ENCODE assay signal across 20 cellular contexts in genomic region chr2:7861910-7862702, GRCh38.
"Had no signal": no experiment of that assay in that cellular context is flagged by ENCODE, and none has a peak within 500 bp of the region (broad histone marks: within the 10 kb centered on the region; RNA-seq: fewer than 3 reads in every experiment).

No MANE protein-coding gene starts in this region.

- H3K27me3 Mint-ChIP-seq: activated CD4-positive, alpha-beta T cell treated with anti-CD3 and anti-CD28 coated beads, Interleukin-2, amount 10 ng/mL, durations not matched to agents 7 days and 5 days; activated naive CD4-positive, alpha-beta T cell treated with anti-CD3 and anti-CD28 coated beads, Interleukin-2, amount 10 ng/mL, durations not matched to agents 7 days and 5 days; activated naive CD8-positive, alpha-beta T cell treated with anti-CD3 and anti-CD28 coated beads for 36 hours; T-helper 17 cell had no signal

- ATAC-seq: activated T-cell treated with anti-CD3 and anti-CD28 coated beads, Interleukin-2, amount 50 U/mL, for 72 hours; T-helper 17 cell had no signal

- H3K9me3 Mint-ChIP-seq: activated B cell treated with CpG ODN at 0.5 μM for 24 hours; activated naive CD4-positive, alpha-beta T cell treated with anti-CD3 and anti-CD28 coated beads, Interleukin-2, amount 10 ng/mL, durations not matched to agents 7 days and 5 days; activated naive CD8-positive, alpha-beta T cell treated with anti-CD3 and anti-CD28 coated beads for 36 hours had no signal

- H3K4me3 Mint-ChIP-seq: activated B cell treated with CpG ODN at 0.5 μM for 24 hours; activated CD4-positive, alpha-beta memory T cell treated with anti-CD3 and anti-CD28 coated beads, Interleukin-2, amount 10 ng/mL, durations not matched to agents 7 days and 5 days; activated CD4-positive, alpha-beta T cell treated with anti-CD3 and anti-CD28 coated beads, Interleukin-2, amount 10 ng/mL, durations not matched to agents 7 days and 5 days; activated naive CD4-positive, alpha-beta T cell treated with anti-CD3 and anti-CD28 coated beads, Interleukin-2, amount 10 ng/mL, durations not matched to agents 7 days and 5 days; activated naive CD8-positive, alpha-beta T cell treated with anti-CD3 and anti-CD28 coated beads for 36 hours; activated T-cell treated with anti-CD3 and anti-CD28 coated beads, Interleukin-2, amount 50 U/mL, for 72 hours; T-helper 17 cell had no signal

- H3K36me3 ChIP-seq: Peyer's patch had no signal

- H3K9me3 ChIP-seq: Peyer's patch had no signal

- H3K4me1 ChIP-seq: Peyer's patch had no signal

- H3K4me3 ChIP-seq: Peyer's patch had no signal

- H3K27ac Mint-ChIP-seq: activated B cell treated with CpG ODN at 0.5 μM for 24 hours; activated CD4-positive, alpha-beta memory T cell treated with anti-CD3 and anti-CD28 coated beads, Interleukin-2, amount 10 ng/mL, durations not matched to agents 7 days and 5 days; activated CD4-positive, alpha-beta T cell treated with anti-CD3 and anti-CD28 coated beads, Interleukin-2, amount 10 ng/mL, durations not matched to agents 7 days and 5 days; activated naive CD4-positive, alpha-beta T cell treated with anti-CD3 and anti-CD28 coated beads, Interleukin-2, amount 10 ng/mL, durations not matched to agents 7 days and 5 days; activated naive CD8-positive, alpha-beta T cell treated with anti-CD3 and anti-CD28 coated beads for 36 hours; activated T-cell treated with anti-CD3 and anti-CD28 coated beads, Interleukin-2, amount 50 U/mL, for 72 hours; activated T-helper 2 cell treated with anti-CD3 and anti-CD28 coated beads, Interferon-gamma antibody, Interleukin-2, Interleukin-4, amounts not matched to agents 10 μg/mL and 5 μg/mL and 100 μg/mL, durations not matched to agents 14 hours and 24 hours and 36 hours; T-helper 17 cell had no signal

- H3K4me1 Mint-ChIP-seq: activated B cell treated with CpG ODN at 0.5 μM for 24 hours; activated CD4-positive, alpha-beta memory T cell treated with anti-CD3 and anti-CD28 coated beads, Interleukin-2, amount 10 ng/mL, durations not matched to agents 7 days and 5 days; activated naive CD4-positive, alpha-beta T cell treated with anti-CD3 and anti-CD28 coated beads, Interleukin-2, amount 10 ng/mL, durations not matched to agents 7 days and 5 days; activated naive CD8-positive, alpha-beta T cell treated with anti-CD3 and anti-CD28 coated beads for 36 hours; T-helper 17 cell had no signal

- H3K36me3 Mint-ChIP-seq: activated naive CD4-positive, alpha-beta T cell treated with anti-CD3 and anti-CD28 coated beads, Interleukin-2, amount 10 ng/mL, durations not matched to agents 7 days and 5 days; activated naive CD8-positive, alpha-beta T cell treated with anti-CD3 and anti-CD28 coated beads for 36 hours had no signal

- H3K27me3 ChIP-seq: Peyer's patch had no signal

- DNase-seq: activated B cell treated with CpG ODN at 0.5 μM for 24 hours; activated CD4-positive, alpha-beta memory T cell treated with anti-CD3 and anti-CD28 coated beads, Interleukin-2, amount 10 ng/mL, durations not matched to agents 7 days and 5 days; activated CD4-positive, alpha-beta T cell treated with anti-CD3 and anti-CD28 coated beads for 1 hour; activated CD4-positive, alpha-beta T cell treated with anti-CD3 and anti-CD28 coated beads, Interleukin-2, amount 10 ng/mL, durations not matched to agents 7 days and 5 days; activated gamma-delta T cell treated with Interleukin-2 at 50 U/mL for 16 hours; activated naive CD4-positive, alpha-beta T cell treated with anti-CD3 and anti-CD28 coated beads, Interleukin-2, amount 10 ng/mL, durations not matched to agents 7 days and 5 days; activated naive CD8-positive, alpha-beta T cell treated with anti-CD3 and anti-CD28 coated beads for 36 hours; activated T-cell treated with anti-CD3 and anti-CD28 coated beads for 4 hours; activated T-cell treated with anti-CD3 and anti-CD28 coated beads, Interleukin-2, amount 50 U/mL, for 72 hours; NCI-H1048; NCI-H146; NCI-H187 treated with DMSO at 0.1 percent for 48 hours; NCI-H2081 treated with DMSO at 0.1 percent for 48 hours; NCI-H446; NCI-H524; Peyer's patch; SHP77; T-helper 17 cell; T-helper 9 cell had no signal

- H3K27ac ChIP-seq: Peyer's patch had no signal
